Comparison of ENCODE assay signal across 19 cellular contexts in the genomic region with DNA sequence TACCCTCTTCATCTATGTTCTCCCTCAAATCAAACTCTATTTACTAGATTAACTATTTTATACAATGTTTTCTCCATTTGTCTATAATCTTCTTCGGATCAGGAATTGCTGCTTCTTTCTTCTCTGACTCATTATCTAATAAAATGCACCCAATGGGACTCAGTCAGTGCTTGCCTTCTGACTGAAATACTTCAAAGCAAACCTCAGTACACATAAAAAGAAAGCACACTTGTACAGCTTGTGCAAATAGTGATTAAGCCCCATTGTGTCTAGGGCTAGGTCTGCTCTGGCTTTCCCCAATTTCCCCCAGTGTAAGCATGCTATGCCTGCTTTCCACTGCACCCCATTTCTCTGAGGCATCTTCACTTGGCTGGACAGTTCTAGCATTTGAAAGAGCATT.
"Had no signal": no experiment of that assay in that cellular context is flagged by ENCODE, and none has a peak within 500 bp of the region (broad histone marks: within the 10 kb centered on the region; RNA-seq: fewer than 3 reads in every experiment).

No MANE protein-coding gene starts in this region.

- ATAC-seq: activated CD8-positive, alpha-beta T cell treated with anti-CD3 and anti-CD28 coated beads for 36 hours; left lobe of liver; stimulated activated naive CD8-positive, alpha-beta T cell treated with anti-CD3 and anti-CD28 coated beads, Interleukin-15, amount 100 ng/mL, for 72 hours had no signal

- H3K27me3 ChIP-seq: dorsolateral prefrontal cortex, suprapubic skin, transverse colon, uterus had no signal

- H3K4me1 ChIP-seq: suprapubic skin, transverse colon, uterus had no signal

- H3K27ac ChIP-seq: dorsolateral prefrontal cortex, suprapubic skin, transverse colon, uterus had no signal

- DNase-seq: activated B cell treated with CpG ODN at 0.5 μM for 24 hours; activated CD4-positive, alpha-beta T cell treated with anti-CD3 and anti-CD28 coated beads, Interleukin-2, amount 10 ng/mL, durations not matched to agents 24 days and 14 days; activated CD8-positive, alpha-beta T cell treated with anti-CD3 and anti-CD28 coated beads for 36 hours; activated naive CD4-positive, alpha-beta T cell treated with Interleukin-2 at 50 U/mL for 16 hours; activated naive CD8-positive, alpha-beta T cell treated with anti-CD3 and anti-CD28 coated beads, Interleukin-2, amount 10 ng/mL, durations not matched to agents 7 days and 5 days; activated T-cell treated with anti-CD3 and anti-CD28 coated beads, Interleukin-2, amount 50 U/mL, for 24 hours; amygdala; caudate nucleus; dorsolateral prefrontal cortex; head of caudate nucleus; kidney; stimulated activated CD4-positive, alpha-beta T cell treated with anti-CD3 and anti-CD28 coated beads, Interleukin-15, amount 100 ng/mL, for 24 hours; stimulated activated CD4-positive, alpha-beta T cell treated with anti-CD3 and anti-CD28 coated beads, Interleukin-2, amount 100 ng/mL, for 48 hours; stimulated activated naive CD8-positive, alpha-beta T cell treated with anti-CD3 and anti-CD28 coated beads, Interleukin-15, amount 100 ng/mL, for 72 hours; transverse colon; uterus had no signal

- H3K9me3 ChIP-seq: suprapubic skin, transverse colon, uterus had no signal

- FAIRE-seq: frontal cortex, kidney had no signal

- H3K4me3 ChIP-seq: dorsolateral prefrontal cortex, suprapubic skin, transverse colon, uterus had no signal

- H3K36me3 ChIP-seq: suprapubic skin, transverse colon, uterus had no signal
